Comparison of ENCODE assay signal across 8 cellular contexts in the genomic region with DNA sequence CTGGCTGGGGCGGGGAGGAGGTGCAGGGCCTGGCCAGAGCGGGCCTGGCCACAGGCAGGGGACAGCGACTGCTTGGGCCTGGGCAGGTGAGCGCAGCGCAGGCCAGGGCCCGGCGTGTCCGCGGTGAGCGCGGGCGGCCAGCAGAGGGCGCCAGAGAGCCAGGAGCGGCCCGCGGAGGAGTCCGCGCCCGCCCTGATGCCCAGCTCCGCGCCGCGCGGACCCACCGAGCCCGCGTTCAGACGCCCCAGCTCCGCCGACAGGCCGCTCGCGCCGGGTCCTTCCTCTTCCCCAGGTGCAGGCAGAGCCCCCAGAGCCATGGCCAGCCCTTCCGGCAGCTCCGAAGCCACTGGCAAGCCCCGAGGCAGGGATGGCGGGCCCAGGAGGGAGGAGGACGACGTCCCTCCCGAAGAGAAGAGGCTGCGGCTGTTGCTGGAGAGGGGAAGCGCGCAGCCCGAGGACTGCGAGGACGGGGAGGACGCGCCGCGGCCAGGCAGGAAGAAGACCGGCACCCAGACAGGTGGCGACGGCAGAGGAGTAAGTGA.
DNase-seq lines count a peak whose midpoint lies in the region; ATAC-seq and TF ChIP-seq lines count a peak whose summit lies in the region.
"Not testable (repeated sequence)": the region's sequence is repeated elsewhere in the genome, so short reads cannot be mapped to it uniquely, and the experiment has no call there.

No MANE protein-coding gene starts in this region.

- WGBS in thymus = under 1% methylated on average over 54 of the region's 54 CpGs

- not testable (repeated sequence) for H3K4me1 ChIP-seq in RWPE2 (ENCODE audit: insufficient read depth, poor library complexity, severe bottlenecking); effector memory CD4-positive, alpha-beta T cell (ENCODE audit: control insufficient read depth, insufficient read depth, low read length, poor library complexity, severe bottlenecking); gastrocnemius medialis; thymus (ENCODE audit: control insufficient read depth, insufficient read depth, low read length)

- not testable (repeated sequence) for H3K27ac Mint-ChIP-seq in activated T-cell treated with anti-CD3 and anti-CD28 coated beads, Interleukin-2, amount 50 U/mL, for 24 hours

- H3K4me3 Mint-ChIP-seq in activated T-cell treated with anti-CD3 and anti-CD28 coated beads, Interleukin-2, amount 50 U/mL, for 24 hours = peak overlapping the region; percentile 70

- H3K27ac ChIP-seq in RWPE2 (ENCODE audit: poor library complexity, severe bottlenecking); effector memory CD4-positive, alpha-beta T cell (ENCODE audit: insufficient read depth, low read length, poor library complexity, severe bottlenecking); thymus (ENCODE audit: low read depth): not testable (repeated sequence)
- peak overlapping the region in 1 of 4 donors; percentile 1 for H3K27ac ChIP-seq in gastrocnemius medialis

- peaks cover 43% of the 10 kb centered on the region for H3K27me3 Mint-ChIP-seq in activated T-cell treated with anti-CD3 and anti-CD28 coated beads, Interleukin-2, amount 50 U/mL, for 24 hours

- H3K4me3 ChIP-seq in RWPE2 (ENCODE audit: severe bottlenecking) (peak overlapping the region; percentile 30), gastrocnemius medialis (peak overlapping the region; percentile 61 to 90 (median 70)), thymus (ENCODE audit: low read length) (peak overlapping the region; percentile 46)
- peak overlapping the region; percentile 50 for H3K4me3 ChIP-seq in effector memory CD4-positive, alpha-beta T cell (ENCODE audit: insufficient read depth, low read depth, low read length, poor library complexity, severe bottlenecking)

- H3K9me3 ChIP-seq in RWPE2 (ENCODE audit: severe bottlenecking); effector memory CD4-positive, alpha-beta T cell (ENCODE audit: control insufficient read depth, low read length); gastrocnemius medialis; thymus (ENCODE audit: control insufficient read depth): not testable (repeated sequence)

- H3K9me3 Mint-ChIP-seq in activated T-cell treated with anti-CD3 and anti-CD28 coated beads, Interleukin-2, amount 50 U/mL, for 24 hours = not testable (repeated sequence)

- 0 out of 3 replicates have a peak, but pooled peaks have one; percentile 54 for ATAC-seq in RWPE2 (ENCODE audit: low read depth)
- not testable (repeated sequence) for ATAC-seq in gastrocnemius medialis

- H3K4me1 Mint-ChIP-seq in activated T-cell treated with anti-CD3 and anti-CD28 coated beads, Interleukin-2, amount 50 U/mL, for 24 hours (ENCODE audit: low read depth) = not testable (repeated sequence)

- H3K27me3 ChIP-seq in RWPE2 (ENCODE audit: insufficient read depth, poor library complexity, severe bottlenecking); effector memory CD4-positive, alpha-beta T cell (replicated peaks; ENCODE audit: control insufficient read depth, insufficient read depth, low read length, poor library complexity, severe bottlenecking); gastrocnemius medialis; thymus (ENCODE audit: control insufficient read depth, insufficient read depth): not testable (repeated sequence)

- peak; percentile 70 for TF ChIP-seq CTCF in RWPE2 (IDR thresholded peaks at IDR 0.05; ENCODE audit: poor library complexity, severe bottlenecking)
- TF ChIP-seq CTCF in gastrocnemius medialis (IDR thresholded peaks at IDR 0.05 in 4 of 5, conservative IDR thresholded peaks at IDR 0.05 in 1 of 5) = peak; percentile 44 to 95 (median 67)

- peak; percentile 70 for DNase-seq in Daoy (ENCODE audit: low read depth)
- peak; percentile 68 for DNase-seq in LoVo (ENCODE audit: low spot score)
- not testable (repeated sequence) for DNase-seq in RWPE2 (ENCODE audit: low spot score)
- DNase-seq in activated T-cell treated with anti-CD3 and anti-CD28 coated beads, Interleukin-2, amount 50 U/mL, for 24 hours = peak; percentile 84
- DNase-seq in effector memory CD4-positive, alpha-beta T cell = peak; percentile 13 to 24 (median 15)
- peak; percentile 61 for DNase-seq in kidney tubule cell (ENCODE audit: low spot score)
- DNase-seq in gastrocnemius medialis = peak in 1 of 2 donors; percentile 37

- not testable (repeated sequence) for H3K36me3 ChIP-seq in RWPE2 (ENCODE audit: low read depth); effector memory CD4-positive, alpha-beta T cell (ENCODE audit: control insufficient read depth, insufficient read depth, low read length); gastrocnemius medialis; thymus (ENCODE audit: control insufficient read depth, insufficient read depth)

- in situ Hi-C loops in gastrocnemius medialis (cut with MboI; ENCODE audit: low sequenced_read_pairs in 4 of 4) = not testable (repeated sequence)

- TF ChIP-seq POLR2A in gastrocnemius medialis (IDR thresholded peaks at IDR 0.05) = not testable (repeated sequence)

- intact Hi-C loops in gastrocnemius medialis (cut with DNase I; ENCODE audit: low total_unique reads) = loop anchor here (1.0 kb wide), 1 partner anchor 150 kb away; no protein-coding TSS in a partner anchor

- not testable (repeated sequence) for H3K36me3 Mint-ChIP-seq in activated T-cell treated with anti-CD3 and anti-CD28 coated beads, Interleukin-2, amount 50 U/mL, for 24 hours (ENCODE audit: low read depth)
